Comparison of ENCODE assay signal across 34 cellular contexts in the genomic region with DNA sequence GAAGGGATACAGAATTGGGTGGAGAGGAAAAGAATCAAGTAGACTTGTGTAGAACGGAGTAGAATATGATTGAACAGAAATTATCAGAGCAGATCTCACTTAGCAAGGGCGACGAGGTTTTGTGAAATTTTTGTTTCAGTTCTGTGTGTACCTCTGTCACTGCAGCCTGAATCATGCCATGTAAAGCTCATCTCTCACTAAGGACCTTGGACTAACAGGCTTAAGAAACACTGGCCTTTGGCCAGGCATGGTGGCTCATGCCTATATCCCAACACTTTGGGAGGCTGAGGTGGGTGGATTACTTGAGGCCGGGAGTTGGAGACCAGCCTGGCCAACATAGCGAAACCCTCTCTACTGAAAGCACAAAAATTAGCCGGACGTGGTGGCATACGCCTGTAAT.
"Had no signal": no experiment of that assay in that cellular context is flagged by ENCODE, and none has a peak within 500 bp of the region (broad histone marks: within the 10 kb centered on the region; RNA-seq: fewer than 3 reads in every experiment).

No MANE protein-coding gene starts in this region.

- H3K27me3 Mint-ChIP-seq: activated CD4-positive, alpha-beta memory T cell treated with anti-CD3 and anti-CD28 coated beads, Interleukin-2, amount 10 ng/mL, durations not matched to agents 7 days and 5 days had no signal

- H3K4me3 Mint-ChIP-seq: activated B cell treated with CpG ODN at 0.5 μM for 24 hours; activated CD4-positive, alpha-beta memory T cell treated with anti-CD3 and anti-CD28 coated beads, Interleukin-2, amount 10 ng/mL, durations not matched to agents 7 days and 5 days; activated CD8-positive, alpha-beta memory T cell treated with anti-CD3 and anti-CD28 coated beads, Interleukin-2, amount 10 ng/mL, durations not matched to agents 7 days and 5 days; activated naive CD8-positive, alpha-beta T cell treated with anti-CD3 and anti-CD28 coated beads for 36 hours; T-helper 1 cell treated with Interleukin-12 subunit alpha and Interleukin-12 subunit beta and Interleukin-4 antibody, amounts not matched to agents 30 μg/mL and 1 μg/mL, for 36 hours; T-helper 2 cell treated with Interferon-gamma antibody and Interleukin-4, amounts not matched to agents 5 μg/mL and 100 μg/mL, for 36 hours had no signal

- FAIRE-seq: TTC549 had no signal

- H3K27me3 ChIP-seq: brain microvascular endothelial cell, MG63, Peyer's patch, SJSA1 had no signal

- H3K36me3 Mint-ChIP-seq: activated CD8-positive, alpha-beta memory T cell treated with anti-CD3 and anti-CD28 coated beads, Interleukin-2, amount 10 ng/mL, durations not matched to agents 7 days and 5 days; activated naive CD8-positive, alpha-beta T cell treated with anti-CD3 and anti-CD28 coated beads for 36 hours had no signal

- H3K4me2 ChIP-seq: SK-N-SH had no signal

- H3K9me3 Mint-ChIP-seq: activated B cell treated with CpG ODN at 0.5 μM for 24 hours; activated CD4-positive, alpha-beta memory T cell treated with anti-CD3 and anti-CD28 coated beads, Interleukin-2, amount 10 ng/mL, durations not matched to agents 7 days and 5 days; T-helper 1 cell treated with Interleukin-12 subunit alpha and Interleukin-12 subunit beta and Interleukin-4 antibody, amounts not matched to agents 30 μg/mL and 1 μg/mL, for 36 hours; T-helper 2 cell treated with Interferon-gamma antibody and Interleukin-4, amounts not matched to agents 5 μg/mL and 100 μg/mL, for 36 hours had no signal

- H3K27ac Mint-ChIP-seq: activated B cell treated with CpG ODN at 0.5 μM for 24 hours; activated CD4-positive, alpha-beta memory T cell treated with anti-CD3 and anti-CD28 coated beads, Interleukin-2, amount 10 ng/mL, durations not matched to agents 7 days and 5 days; activated CD8-positive, alpha-beta memory T cell treated with anti-CD3 and anti-CD28 coated beads, Interleukin-2, amount 10 ng/mL, durations not matched to agents 7 days and 5 days; activated naive CD8-positive, alpha-beta T cell treated with anti-CD3 and anti-CD28 coated beads for 36 hours; T-helper 1 cell treated with Interleukin-12 subunit alpha and Interleukin-12 subunit beta and Interleukin-4 antibody, amounts not matched to agents 30 μg/mL and 1 μg/mL, for 36 hours; T-helper 2 cell treated with Interferon-gamma antibody and Interleukin-4, amounts not matched to agents 5 μg/mL and 100 μg/mL, for 36 hours had no signal

- H3K36me3 ChIP-seq: brain microvascular endothelial cell, MG63, SJSA1 had no signal

- H3K4me1 Mint-ChIP-seq: activated B cell treated with CpG ODN at 0.5 μM for 24 hours; activated CD4-positive, alpha-beta memory T cell treated with anti-CD3 and anti-CD28 coated beads, Interleukin-2, amount 10 ng/mL, durations not matched to agents 7 days and 5 days; activated CD8-positive, alpha-beta memory T cell treated with anti-CD3 and anti-CD28 coated beads, Interleukin-2, amount 10 ng/mL, durations not matched to agents 7 days and 5 days; activated naive CD8-positive, alpha-beta T cell treated with anti-CD3 and anti-CD28 coated beads for 36 hours had no signal

- H3K27ac ChIP-seq: brain microvascular endothelial cell, SJSA1 had no signal

- DNase-seq: activated B cell treated with CpG ODN at 0.5 μM for 24 hours; activated CD4-positive, alpha-beta memory T cell treated with anti-CD3 and anti-CD28 coated beads, Interleukin-2, amount 10 ng/mL, durations not matched to agents 7 days and 5 days; activated CD4-positive, alpha-beta T cell treated with anti-CD3 and anti-CD28 coated beads for 48 hours; activated CD4-positive, CD25-positive, alpha-beta regulatory T cell treated with anti-CD3 and anti-CD28 coated beads, Interleukin-2, amount 50 U/mL, for 72 hours; activated CD8-positive, alpha-beta memory T cell treated with anti-CD3 and anti-CD28 coated beads for 24 hours; activated CD8-positive, alpha-beta memory T cell treated with anti-CD3 and anti-CD28 coated beads, Interleukin-2, amount 10 ng/mL, durations not matched to agents 7 days and 5 days; activated CD8-positive, alpha-beta memory T cell treated with anti-CD3 and anti-CD28 coated beads, Interleukin-2, amount 50 U/mL, for 48 hours; activated effector memory CD4-positive, alpha-beta T cell treated with Interleukin-2 at 50 U/mL for 16 hours; activated naive CD4-positive, alpha-beta T cell treated with anti-CD3 and anti-CD28 coated beads, Interleukin-2, amount 50 U/mL, for 16 hours; activated naive CD8-positive, alpha-beta T cell treated with anti-CD3 and anti-CD28 coated beads for 36 hours; activated T-cell treated with anti-CD3 and anti-CD28 coated beads, Interleukin-2, amount 50 U/mL, for 48 hours; amniotic stem cell; aorta; brain microvascular endothelial cell; Kasumi-1; KG1; MG63; NCI-H1048; NCI-H1105 treated with DMSO at 0.1 percent for 48 hours; NCI-H1436; NCI-H1694; NCI-H1930; NCI-H2081 treated with DMSO at 0.1 percent for 48 hours; NCI-H345; NCI-H524 treated with DMSO at 0.1 percent for 48 hours; PC-3; RPMI8226; SHP77 treated with DMSO at 0.1 percent for 48 hours; SK-N-SH had no signal

- ATAC-seq: activated CD8-positive, alpha-beta memory T cell treated with anti-CD3 and anti-CD28 coated beads, Interleukin-2, amount 10 ng/mL, durations not matched to agents 7 days and 5 days had no signal

- H3K9me2 ChIP-seq: SK-N-SH had no signal

- H3K4me3 ChIP-seq: MG63, Peyer's patch, SJSA1 had no signal

- H3K4me1 ChIP-seq: Peyer's patch, SJSA1 had no signal

- H3K9me3 ChIP-seq: MG63, Peyer's patch, SJSA1, SK-N-SH had no signal
